In genomic region chr6:29995346-29995777, GRCh38 we compare ENCODE assay signal across 1 cellular context.
TF ChIP-seq lines count a peak whose summit lies in the region.

No MANE protein-coding gene starts in this region.

TF ChIP-seq in SK-N-SH, 30 proteins besides CTCF, POLR2A, EP300 and RAD21 (continued from another document):
- TF ChIP-seq NFIC (IDR thresholded peaks at IDR 0.05; ENCODE audit: borderline replicate concordance) (no peak), GATA2 (CRISPR knock-in tag; IDR thresholded peaks at IDR 0.05) (no peak), FOXM1 (IDR thresholded peaks at IDR 0.05; ENCODE audit: low read depth) (no peak), JUND (IDR thresholded peaks at IDR 0.05) (no peak), SMC3 (IDR thresholded peaks at IDR 0.05; ENCODE audit: low read depth, low read length) (no peak), FOXJ3 (CRISPR knock-in tag; IDR thresholded peaks at IDR 0.05) (no peak), GABPA (IDR thresholded peaks at IDR 0.05; ENCODE audit: low read depth) (no peak)
